ENCODE assay signal across 15 cellular contexts in the genomic region with DNA sequence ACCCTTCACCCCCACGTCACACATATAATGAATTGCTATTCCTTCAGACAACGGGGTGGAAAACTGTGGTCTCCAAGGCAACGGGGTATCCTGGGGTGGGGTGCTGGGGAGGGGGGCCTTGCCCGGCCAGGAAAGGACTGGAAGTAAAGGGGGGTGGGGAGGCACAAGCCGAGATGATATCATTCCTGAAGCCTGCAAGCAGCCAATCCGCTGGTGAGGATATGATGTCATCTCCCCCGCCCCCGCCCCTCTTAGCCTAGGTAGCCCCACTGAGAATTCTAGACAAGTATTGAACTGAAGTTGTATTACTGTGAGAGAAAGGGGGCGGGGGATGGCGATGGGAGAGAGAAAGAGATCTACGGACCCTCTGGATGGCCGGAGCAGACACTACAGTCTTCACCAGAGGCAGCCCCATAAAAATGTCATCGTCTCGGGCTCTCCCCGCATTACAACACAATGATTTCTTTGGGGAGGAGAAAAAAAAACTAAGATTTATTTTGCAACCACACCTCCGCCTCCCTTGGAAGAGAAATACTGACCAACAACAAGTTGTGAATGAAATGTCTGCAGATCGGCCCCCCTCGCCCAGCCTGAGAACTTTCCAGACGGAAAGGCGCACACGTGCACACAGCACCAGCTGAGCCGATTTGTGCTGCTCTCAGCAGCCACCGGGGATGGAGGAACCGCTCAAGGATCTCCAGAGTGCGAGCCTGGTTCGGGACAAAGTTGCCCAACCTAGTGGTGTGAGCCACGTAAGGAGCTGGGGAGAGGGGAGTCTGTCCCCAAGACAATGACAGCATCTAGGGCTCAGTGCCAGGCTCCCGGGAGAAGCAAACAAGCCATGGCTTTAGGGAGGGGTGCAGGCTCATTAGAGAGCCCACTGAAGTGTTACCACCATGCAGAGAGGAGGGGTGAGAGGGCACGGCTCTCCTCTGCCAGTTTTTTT.
DNase-seq lines count a peak whose midpoint lies in the region; ATAC-seq, FAIRE-seq and TF ChIP-seq lines count a peak whose summit lies in the region.
"Had no signal": no experiment of that assay in that cellular context is flagged by ENCODE, and none has a peak within 500 bp of the region (broad histone marks: within the 10 kb centered on the region; RNA-seq: fewer than 3 reads in every experiment).

No MANE protein-coding gene starts in this region.

- 0 out of 2 replicates have a peak overlapping the region, but pooled peaks have one; percentile 24 for H3K18ac ChIP-seq in IMR-90 (ENCODE audit: low read depth, low read length)
- H3K18ac ChIP-seq in H1 (ENCODE audit: extremely low read depth, low read length) = no peak overlapping the region

- intact Hi-C loops in IMR-90 (cut with micrococcal nuclease) (no loop called here), lower lobe of right lung (cut with DNase I) (no loop called here)

- H3K9me3 ChIP-seq in IMR-90 (ENCODE audit: control insufficient read depth, insufficient read depth, low read length) (no peaks in the 10 kb centered on the region), H1 (ENCODE audit: insufficient read depth in 2 of 2, low read depth in 1 of 2, low read length in 1 of 2) (no peaks in the 10 kb centered on the region), lower lobe of right lung (no peaks in the 10 kb centered on the region), thoracic aorta (no peaks in the 10 kb centered on the region)

- H3K4me1 ChIP-seq in IMR-90 (ENCODE audit: control insufficient read depth, insufficient read depth, low read length) = peaks cover 19% of the 10 kb centered on the region
- H3K4me1 ChIP-seq in H1 (replicated peaks in 1 of 4; ENCODE audit: control insufficient read depth in 3 of 4, insufficient read depth in 4 of 4, low read length in 3 of 4) = peaks cover 0 to 2% (median 0%) of the 10 kb centered on the region in 4 experiments; a peak in 2 of 7 replicates
- H3K4me1 ChIP-seq in lower lobe of right lung = peaks cover 13% of the 10 kb centered on the region
- H3K4me1 ChIP-seq in thoracic aorta (ENCODE audit: control insufficient read depth in 1 of 2, low read depth in 2 of 2) = peaks cover 4 to 15% of the 10 kb centered on the region in 2 donors

- H3K14ac ChIP-seq in IMR-90 (replicated peaks; ENCODE audit: low read depth, low read length) = peak overlapping the region; percentile 78; the same call in 1 of the 2 replicates
- H3K14ac ChIP-seq in H1 (ENCODE audit: insufficient read length) = no peak overlapping the region

- TF ChIP-seq RAD21 in IMR-90 (IDR thresholded peaks at IDR 0.05; ENCODE audit: low read length) (no peak), H1 (IDR thresholded peaks at IDR 0.05 in 1 of 2, conservative IDR thresholded peaks at IDR 0.05 in 1 of 2; ENCODE audit: low read depth in 2 of 2, low read length in 2 of 2) (no peak)

- no peaks in the 10 kb centered on the region for H3K79me2 ChIP-seq in H1 (ENCODE audit: control insufficient read depth in 1 of 2, insufficient read depth in 2 of 2, low read length in 2 of 2)

- dilution Hi-C loops in IMR-90 (cut with HindIII; ENCODE audit: low sequenced_read_pairs, unreplicated experiment) = no loop called here

- peak overlapping the region; percentile 67; the same call in 1 of the 2 replicates for H2BK20ac ChIP-seq in IMR-90 (ENCODE audit: low read depth, low read length)
- no peak overlapping the region for H2BK20ac ChIP-seq in H1 (ENCODE audit: low read length)

- in situ Hi-C loops in IMR-90 (cut with MboI; ENCODE audit: low sequenced_read_pairs) = no loop called here

- 0 out of 2 replicates have a peak overlapping the region, but pooled peaks have one; percentile 9 for H4K5ac ChIP-seq in IMR-90 (ENCODE audit: low read depth, low read length)
- no peak overlapping the region for H4K5ac ChIP-seq in H1 (ENCODE audit: insufficient read length, low read depth, low read length)

- H2BK12ac ChIP-seq in H1 (ENCODE audit: low read depth, low read length) = no peak overlapping the region

- H3K4me3 ChIP-seq in IMR-90 (ENCODE audit: insufficient read depth, low read depth, low read length) = no peak overlapping the region
- no peak overlapping the region for H3K4me3 ChIP-seq in H1 (ENCODE audit: extremely low read depth in 1 of 4, insufficient read depth in 2 of 4, low read depth in 3 of 4, low read length in 4 of 4)
- H3K4me3 ChIP-seq in lower lobe of right lung = no peak overlapping the region
- peak overlapping the region; percentile 25 for H3K4me3 ChIP-seq in thoracic aorta

- no peak for TF ChIP-seq CTCF in IMR-90 (conservative IDR thresholded peaks at IDR 0.05; ENCODE audit: low read depth, low read length)
- no peak for TF ChIP-seq CTCF in H1 (IDR thresholded peaks at IDR 0.05; ENCODE audit: control extremely low read depth in 1 of 3, insufficient read depth in 1 of 3, low read depth in 1 of 3, low read length in 3 of 3)
- no peak for TF ChIP-seq CTCF in lower lobe of right lung (IDR thresholded peaks at IDR 0.05)
- no peak for TF ChIP-seq CTCF in thoracic aorta (IDR thresholded peaks at IDR 0.05)

- H2AFZ ChIP-seq in IMR-90 (replicated peaks; ENCODE audit: low read length, poor library complexity) = peak overlapping the region; percentile 19
- no peak overlapping the region for H2AFZ ChIP-seq in H1 (ENCODE audit: low read length)

- H3K9ac ChIP-seq in IMR-90 (ENCODE audit: low read depth, low read length) = no peak overlapping the region
- no peak overlapping the region for H3K9ac ChIP-seq in H1 (replicated peaks in 1 of 4; ENCODE audit: extremely low read depth in 1 of 4, low read depth in 3 of 4, low read length in 3 of 4)

- H3K56ac ChIP-seq in IMR-90 (ENCODE audit: extremely low read depth, insufficient read depth, low read length) = no peak overlapping the region
- H3K56ac ChIP-seq in H1 (replicated peaks; ENCODE audit: insufficient read length, low read depth, low read length) = no peak overlapping the region

- no peaks in the 10 kb centered on the region for H3K23me2 ChIP-seq in H1 (ENCODE audit: low read depth, low read length)

- CTCF ChIA-PET in IMR-90 (lab: Yijun Ruan, JAX) (no interaction called here), H1 (lab: Charles Lee; ENCODE audit: partially characterized antibody) (interaction anchor here (0.6 to 1.1 kb wide), 3 partner anchors 89 to 1575 kb away, joined by 3 read pairs; no protein-coding TSS in a partner anchor)

- H3K27ac ChIP-seq in IMR-90 (ENCODE audit: insufficient read depth, low read length) (no peak overlapping the region), H1 (ENCODE audit: low read depth, low read length) (no peak overlapping the region), lower lobe of right lung (no peak overlapping the region), thoracic aorta (no peak overlapping the region)
- H3K27ac ChIP-seq: foreskin keratinocyte had no signal

- peak overlapping the region; percentile 93 for H2AK5ac ChIP-seq in IMR-90 (ENCODE audit: low read depth, low read length)
- no peak overlapping the region for H2AK5ac ChIP-seq in H1 (ENCODE audit: low read depth, low read length)

- ATAC-seq in IMR-90 (ENCODE audit: low read depth) = no peak
- ATAC-seq in lower lobe of right lung = peak; percentile 63 to 75
- ATAC-seq in thoracic aorta (ENCODE audit: insufficient number of reproducible peaks, low FRiP score, low read depth) = peak; percentile 1
- ATAC-seq in GM18519 (IDR thresholded peaks at IDR 0.05; ENCODE audit: low FRiP score, unreplicated experiment) = no peak
- no peak for ATAC-seq in HG02840 (IDR thresholded peaks at IDR 0.05; ENCODE audit: low FRiP score, unreplicated experiment)
- ATAC-seq in GM21619 (IDR thresholded peaks at IDR 0.05; ENCODE audit: unreplicated experiment) = no peak

- no peaks in the 10 kb centered on the region for H3K36me3 ChIP-seq in IMR-90 (ENCODE audit: control insufficient read depth, insufficient read depth, low read length)
- H3K36me3 ChIP-seq in H1 (ENCODE audit: control insufficient read depth in 2 of 4, insufficient read depth in 4 of 4, low read length in 3 of 4) = no peaks in the 10 kb centered on the region
- H3K36me3 ChIP-seq in lower lobe of right lung = no peaks in the 10 kb centered on the region
- H3K36me3 ChIP-seq in thoracic aorta = no peaks in the 10 kb centered on the region

- no peak for TF ChIP-seq EP300 in H1 (IDR thresholded peaks at IDR 0.05; ENCODE audit: borderline replicate concordance in 1 of 2, low read depth in 2 of 2, low read length in 2 of 2)

- POLR2A ChIA-PET in IMR-90 (lab: Charles Lee; ENCODE audit: unreplicated experiment) (no interaction called here), H1 (lab: Charles Lee; ENCODE audit: partially characterized antibody) (interaction anchor here (1.0 kb wide), 1 partner anchor 15 kb away, joined by 3 read pairs; no protein-coding TSS in a partner anchor)

- WGBS in IMR-90 (ENCODE audit: extremely low coverage in 2 of 2, insufficient read length in 1 of 2), 2 experiments = 74% methylated on average over 7 of the region's 29 CpGs; no CpG with 5 or more reads in 1 of the 2 experiments
- WGBS in H1 (ENCODE audit: extremely low coverage in 1 of 2, insufficient coverage in 1 of 2, insufficient read length in 1 of 2, insufficient replicate concordance in 2 of 2, low coverage in 1 of 2, low lambda C conversion rate in 2 of 2, missing lambda C conversion rate in 1 of 2), 2 experiments = 91% methylated on average over 21 of the region's 29 CpGs; no CpG with 5 or more reads in 1 of the 2 experiments

- peak overlapping the region; percentile 10 for H2AK9ac ChIP-seq in IMR-90 (replicated peaks; ENCODE audit: low read depth, low read length, poor library complexity)

- H3K4me2 ChIP-seq in IMR-90 (ENCODE audit: low read depth, low read length) (no peak overlapping the region), H1 (ENCODE audit: insufficient read depth in 1 of 2, low read depth in 2 of 2, low read length in 2 of 2) (no peak overlapping the region)

- FAIRE-seq in H1 (lab: Jason Lieb, UNC) = no peak
- FAIRE-seq: H54 had no signal

- H2BK120ac ChIP-seq in IMR-90 (ENCODE audit: low read depth, low read length) = peak overlapping the region; percentile 59; the same call in 1 of the 2 replicates
- H2BK120ac ChIP-seq in H1 (replicated peaks; ENCODE audit: low read depth, low read length) = no peak overlapping the region

- H3K27me3 ChIP-seq in IMR-90 (ENCODE audit: control insufficient read depth, insufficient read depth, low read length) = no peaks in the 10 kb centered on the region
- H3K27me3 ChIP-seq in H1 (replicated peaks in 1 of 4; ENCODE audit: control insufficient read depth in 3 of 4, extremely low read depth in 1 of 4, insufficient read depth in 3 of 4, low read length in 3 of 4) = no peaks in the 10 kb centered on the region
- peaks cover 22% of the 10 kb centered on the region for H3K27me3 ChIP-seq in lower lobe of right lung (ENCODE audit: low read depth)
- H3K27me3 ChIP-seq in thoracic aorta (replicated peaks; ENCODE audit: insufficient read depth) = no peaks in the 10 kb centered on the region
- H3K27me3 ChIP-seq: foreskin keratinocyte had no signal

- BruUV-seq in IMR-90 (replicated peaks; lab: Mats Ljungman, UMichigan) = no TSS peak

- H4K91ac ChIP-seq in IMR-90 (ENCODE audit: insufficient read depth, low read depth, low read length) (peak overlapping the region; percentile 54; the same call in 1 of the 2 replicates), H1 (replicated peaks; ENCODE audit: insufficient read length, low read length) (no peak overlapping the region)

- peak overlapping the region; percentile 79 for H3K4ac ChIP-seq in IMR-90 (ENCODE audit: low read depth, low read length)
- H3K4ac ChIP-seq in H1 (replicated peaks; ENCODE audit: insufficient read length, low read depth, low read length) = no peak overlapping the region

- TF ChIP-seq POLR2A in IMR-90 (IDR thresholded peaks at IDR 0.05; ENCODE audit: low read depth, low read length) (no peak), H1 (IDR thresholded peaks at IDR 0.05; ENCODE audit: control extremely low read depth in 1 of 2, low read depth in 2 of 2, low read length in 2 of 2) (no peak)

- H4K8ac ChIP-seq in IMR-90 (ENCODE audit: low read depth in 2 of 2, low read length in 2 of 2) = peak overlapping the region; percentile 66 to 86; a peak in 3 of 4 replicates
- H4K8ac ChIP-seq in H1 (ENCODE audit: extremely low read depth, insufficient read depth, low read length) = no peak overlapping the region

- H2BK15ac ChIP-seq in IMR-90 (ENCODE audit: low read depth, low read length) = peak overlapping the region; percentile 75; the same call in 1 of the 3 replicates
- H2BK15ac ChIP-seq in H1 (ENCODE audit: low read length) = no peak overlapping the region

- H3K23ac ChIP-seq in IMR-90 (ENCODE audit: low read depth, low read length) = no peak overlapping the region
- H3K23ac ChIP-seq in H1 (ENCODE audit: insufficient read length) = no peak overlapping the region

- H3K79me1 ChIP-seq in IMR-90 (ENCODE audit: low read depth in 1 of 2, low read length in 2 of 2) (no peaks in the 10 kb centered on the region), H1 (ENCODE audit: low read depth, low read length) (no peaks in the 10 kb centered on the region)

- no peak for DNase-seq in IMR-90
- no peak for DNase-seq in H1 (ENCODE audit: low read depth in 1 of 2, low spot score in 2 of 2)
- DNase-seq in lower lobe of right lung = peak; percentile 57
- DNase-seq in thoracic aorta (ENCODE audit: low spot score) = no peak
- no peak for DNase-seq in NCI-H524 treated with DMSO at 0.1 percent for 48 hours (lab: John Stamatoyannopoulos, UW)
- DNase-seq: DND-41; foreskin keratinocyte; MV-4-11; naive B cell; NCI-H774; stimulated activated CD4-positive, alpha-beta T cell treated with anti-CD3 and anti-CD28 coated beads, Interleukin-4, amount 100 ng/mL, for 1 hour had no signal

- no peak overlapping the region for H2BK5ac ChIP-seq in IMR-90 (ENCODE audit: low read depth, low read length, poor library complexity, severe bottlenecking)
- H2BK5ac ChIP-seq in H1 (ENCODE audit: low read depth, low read length) = no peak overlapping the region

- H4K20me1 ChIP-seq in IMR-90 (ENCODE audit: insufficient read depth, low read length) (no peaks in the 10 kb centered on the region), H1 (replicated peaks in 1 of 2; ENCODE audit: control insufficient read depth in 1 of 2, insufficient read depth in 2 of 2, low read length in 2 of 2) (no peaks in the 10 kb centered on the region)

- peaks cover 20% of the 10 kb centered on the region for H3K9me1 ChIP-seq in IMR-90 (ENCODE audit: insufficient read depth, low read length)

Comparison
In these comparisons a context has a peak if more than half of its experiments do, and no peak if none do; other contexts are left out.
1. ATAC-seq: peak in lower lobe of right lung (2 of 2) and thoracic aorta (single experiment); none in IMR-90 (single experiment), GM18519 (single experiment), HG02840 (single experiment) and GM21619 (single experiment).